Comparison of ENCODE assay signal across 8 cellular contexts in genomic region chr19:4379383-4380253, GRCh38. TPM values are rescaled to one million over a fixed set of nuclear protein-coding genes. Genes with fewer than 3 reads are reported as not detected.
DNase-seq lines count a peak whose midpoint lies in the region; ATAC-seq and TF ChIP-seq lines count a peak whose summit lies in the region.

No MANE protein-coding gene starts in this region.

- peaks cover 64% of the 10 kb centered on the region for H3K4me1 ChIP-seq in mammary epithelial cell (ENCODE audit: insufficient read depth, low read length)

- in situ Hi-C loops in mammary epithelial cell (cut with MboI; ENCODE audit: low sequenced_read_pairs in 2 of 2), result no loop called here

- 4% methylated on average over 17 of the region's 20 CpGs for WGBS in mammary epithelial cell (ENCODE audit: low coverage, missing lambda C conversion rate)

- CTCF ChIA-PET in mammary epithelial cell (lab: Charles Lee; ENCODE audit: low non-redundant PET), result no interaction called here

- no peaks in the 10 kb centered on the region for H3K27me3 Mint-ChIP-seq in natural killer cell treated with Interleukin-12 subunit alpha and Interleukin-12 subunit beta and Interleukin-15 and Interleukin-18, amount 100 ng/mL, for 72 hours

- TF ChIP-seq POLR2A in GM18505 (IDR thresholded peaks at IDR 0.05; ENCODE audit: borderline replicate concordance, extremely low read depth, insufficient read depth, insufficient read length), result no peak

- no peaks in the 10 kb centered on the region for H4K20me1 ChIP-seq in mammary epithelial cell (ENCODE audit: insufficient read depth, low read length)

- intact Hi-C loops in mammary epithelial cell (cut with micrococcal nuclease), result loop anchor here (1.0 to 5.0 kb wide), 3 partner anchors 12 to 93 kb away; partner anchors contain the start of gene HDGFL2

- H3K36me3 Mint-ChIP-seq in natural killer cell treated with Interleukin-12 subunit alpha and Interleukin-12 subunit beta and Interleukin-15 and Interleukin-18, amount 100 ng/mL, for 72 hours, result no peaks in the 10 kb centered on the region

- peaks cover 42 to 50% of the 10 kb centered on the region in 2 donors for H3K4me1 Mint-ChIP-seq in natural killer cell treated with Interleukin-12 subunit alpha and Interleukin-12 subunit beta and Interleukin-15 and Interleukin-18, amount 100 ng/mL, for 72 hours (ENCODE audit: low read depth in 2 of 2)

- H3K4me2 ChIP-seq in mammary epithelial cell (ENCODE audit: insufficient read depth, low read depth, low read length), result peak overlapping the region; percentile 77

- H3K4me3 ChIP-seq in GM12865 (ENCODE audit: low read depth, low read length), result peak overlapping the region; percentile 44
- peak overlapping the region in 1 of 3 experiments; percentile 1 for H3K4me3 ChIP-seq in mammary epithelial cell (replicated peaks in 1 of 3; ENCODE audit: insufficient read depth in 1 of 3, low read depth in 2 of 3, low read length in 3 of 3)

- no peak for TF ChIP-seq CTCF in GM12865 (IDR thresholded peaks at IDR 0.05; ENCODE audit: insufficient read depth, low read depth, low read length, missing control alignments)
- no peak for TF ChIP-seq CTCF in mammary epithelial cell (conservative IDR thresholded peaks at IDR 0.05 in 1 of 2, IDR thresholded peaks at IDR 0.05 in 1 of 2; ENCODE audit: extremely low read depth in 1 of 2, insufficient read depth in 1 of 2, low read depth in 1 of 2, low read length in 2 of 2)

- dilution Hi-C loops in mammary epithelial cell (cut with HindIII; ENCODE audit: low sequenced_read_pairs), result loop anchor here (5.0 kb wide), 1 partner anchor 107 kb away; no protein-coding TSS in a partner anchor

- H3K9me3 ChIP-seq in mammary epithelial cell (replicated peaks; ENCODE audit: insufficient read depth, low read length), result no peaks in the 10 kb centered on the region

- H3K9me3 Mint-ChIP-seq in natural killer cell treated with Interleukin-12 subunit alpha and Interleukin-12 subunit beta and Interleukin-15 and Interleukin-18, amount 100 ng/mL, for 72 hours, result no peaks in the 10 kb centered on the region

- ATAC-seq in natural killer cell treated with Interleukin-12 subunit alpha and Interleukin-12 subunit beta and Interleukin-15 and Interleukin-18, amount 100 ng/mL, for 72 hours, result peak; percentile 41 to 60
- no peak for ATAC-seq in HG02763 (IDR thresholded peaks at IDR 0.05; ENCODE audit: unreplicated experiment)
- no peak for ATAC-seq in GM18505 (IDR thresholded peaks at IDR 0.05; ENCODE audit: unreplicated experiment)

- H3K27ac Mint-ChIP-seq in natural killer cell treated with Interleukin-12 subunit alpha and Interleukin-12 subunit beta and Interleukin-15 and Interleukin-18, amount 100 ng/mL, for 72 hours, result peak overlapping the region; percentile 67 to 94

- peak overlapping the region; percentile 71 for H3K27ac ChIP-seq in mammary epithelial cell (ENCODE audit: insufficient read depth, low read depth, low read length)

- peak; percentile 72 for DNase-seq in GM12865 (ENCODE audit: low read depth)
- DNase-seq in NCI-H2171 treated with DMSO at 0.1 percent for 48 hours (lab: John Stamatoyannopoulos, UW), result peak; percentile 95
- peak; percentile 99 for DNase-seq in mammary epithelial cell
- no peak for DNase-seq in natural killer cell treated with Interleukin-12 subunit alpha and Interleukin-12 subunit beta and Interleukin-15 and Interleukin-18, amount 100 ng/mL, for 72 hours (ENCODE audit: low spot score)
- no peak for DNase-seq in amygdala (lab: John Stamatoyannopoulos, UW)
- no peak for DNase-seq in amniotic stem cell (lab: John Stamatoyannopoulos, UW)

- H3K4me3 Mint-ChIP-seq in natural killer cell treated with Interleukin-12 subunit alpha and Interleukin-12 subunit beta and Interleukin-15 and Interleukin-18, amount 100 ng/mL, for 72 hours, result peak overlapping the region; percentile 78

- no peaks in the 10 kb centered on the region for H3K27me3 ChIP-seq in mammary epithelial cell (ENCODE audit: insufficient read depth, low read length)

- BruUV-seq in mammary epithelial cell (replicated peaks; lab: Mats Ljungman, UMichigan), result no TSS peak

- peak overlapping the region; percentile 58 for H3K9ac ChIP-seq in mammary epithelial cell (ENCODE audit: insufficient read depth, low read length)

- no peak overlapping the region for H2AFZ ChIP-seq in mammary epithelial cell (ENCODE audit: low read depth, low read length)

- peaks cover 86% of the 10 kb centered on the region for H3K79me2 ChIP-seq in mammary epithelial cell (ENCODE audit: insufficient read depth, low read length)

- H3K36me3 ChIP-seq in mammary epithelial cell (ENCODE audit: insufficient read depth, low read length), result peaks cover 3% of the 10 kb centered on the region

RNA-seq across cellular contexts. Expression of gene SH3GL1, which starts 20.7 kb away (rescaled TPM):
- total RNA-seq in mammary epithelial cell, result 100 to 1,000 TPM in 1 of 2 donors, 10 to 100 TPM in 1; 80.5 to 149 TPM
- 84.9 TPM for polyA plus RNA-seq in mammary epithelial cell
- 55.7 TPM for polyA minus RNA-seq in mammary epithelial cell
- total RNA-seq in natural killer cell treated with Interleukin-12 subunit alpha and Interleukin-12 subunit beta and Interleukin-15 and Interleukin-18, amount 100 ng/mL, for 72 hours, result 10 to 100 TPM; 47.0 to 50.8 TPM

RNA-seq across cellular contexts. Expression of gene CHAF1A, which starts 22.8 kb away (rescaled TPM):
- 10 to 100 TPM in 1 of 2 donors, 1 to 10 TPM in 1; 4.0 to 30.0 TPM for total RNA-seq in mammary epithelial cell
- 24.4 TPM for polyA plus RNA-seq in mammary epithelial cell
- polyA minus RNA-seq in mammary epithelial cell, result 16.8 TPM
- total RNA-seq in natural killer cell treated with Interleukin-12 subunit alpha and Interleukin-12 subunit beta and Interleukin-15 and Interleukin-18, amount 100 ng/mL, for 72 hours, result 100 to 1,000 TPM in 1 of 2 donors, 10 to 100 TPM in 1; 54.6 to 125 TPM

RNA-seq across cellular contexts. Expression of gene MPND, which starts 36.3 kb away (rescaled TPM):
- 10 to 100 TPM in 1 of 2 donors, 1 to 10 TPM in 1; 4.3 to 12.5 TPM for total RNA-seq in mammary epithelial cell
- polyA plus RNA-seq in mammary epithelial cell, result 5.5 TPM
- polyA minus RNA-seq in mammary epithelial cell, result 2.0 TPM
- 10 to 100 TPM; 28.3 to 73.5 TPM for total RNA-seq in natural killer cell treated with Interleukin-12 subunit alpha and Interleukin-12 subunit beta and Interleukin-15 and Interleukin-18, amount 100 ng/mL, for 72 hours

RNA-seq across cellular contexts. Expression of gene STAP2, which starts 41.0 kb away (rescaled TPM):
- total RNA-seq in mammary epithelial cell, result 10 to 100 TPM; 26.7 to 52.8 TPM
- polyA plus RNA-seq in mammary epithelial cell, result 55.0 TPM
- polyA minus RNA-seq in mammary epithelial cell, result 40.1 TPM
- total RNA-seq in natural killer cell treated with Interleukin-12 subunit alpha and Interleukin-12 subunit beta and Interleukin-15 and Interleukin-18, amount 100 ng/mL, for 72 hours, result 10 to 100 TPM in 1 of 2 donors, 1 to 10 TPM in 1; 7.3 to 12.8 TPM

Comparison
In these comparisons a context has a peak if more than half of its experiments do, and no peak if none do; other contexts are left out.
1. DNase-seq: peak in GM12865 (single experiment), NCI-H2171 treated with DMSO at 0.1 percent for 48 hours (single experiment) and mammary epithelial cell (single experiment); none in natural killer cell treated with Interleukin-12 subunit alpha and Interleukin-12 subunit beta and Interleukin-15 and Interleukin-18, amount 100 ng/mL, for 72 hours (single experiment), amygdala (0 of 56) and amniotic stem cell (single experiment).
2. ATAC-seq: peak in natural killer cell treated with Interleukin-12 subunit alpha and Interleukin-12 subunit beta and Interleukin-15 and Interleukin-18, amount 100 ng/mL, for 72 hours (2 of 2); none in HG02763 (single experiment) and GM18505 (single experiment).